In the genomic region with DNA sequence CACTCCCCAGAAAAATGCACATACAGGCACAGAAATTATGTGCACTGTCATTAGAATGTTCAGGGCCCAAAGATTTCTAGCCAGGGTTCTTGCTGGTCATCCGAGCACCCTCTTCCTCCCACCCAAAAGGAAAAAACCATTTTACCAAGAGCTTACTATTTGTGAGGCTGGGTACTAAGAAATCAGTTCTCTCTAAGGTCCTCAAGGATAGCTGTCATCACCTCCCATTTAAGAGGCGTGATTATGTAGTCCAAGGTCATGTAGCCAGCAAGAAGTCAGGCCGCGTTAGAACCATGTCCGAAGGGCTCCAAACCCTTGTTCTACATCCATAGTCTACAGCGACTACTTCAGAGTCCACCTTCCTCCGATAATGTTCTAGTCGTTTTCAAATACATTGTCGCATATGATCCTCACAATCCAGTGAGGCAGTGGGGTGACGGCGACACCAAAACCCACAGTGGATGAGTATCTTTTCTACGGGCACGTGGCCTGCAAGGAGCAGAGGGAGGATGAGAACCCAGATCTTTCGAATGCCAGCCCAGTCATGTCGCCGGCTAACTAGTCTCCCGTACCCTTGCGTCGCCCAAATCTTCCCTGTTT, we compare ENCODE assay signal across 1 cellular context.
TF ChIP-seq lines count a peak whose summit lies in the region.

No MANE protein-coding gene starts in this region.

TF ChIP-seq in K562, 482 proteins besides CTCF, POLR2A, EP300 and RAD21 (continued from another document):
- no peak for TF ChIP-seq IRF2 (CRISPR knock-in tag; IDR thresholded peaks at IDR 0.05)
- TF ChIP-seq ZFX (CRISPR knock-in tag; IDR thresholded peaks at IDR 0.05) = peak; percentile 39; the same call in 1 of the 2 replicates
- TF ChIP-seq, protein P1, sequence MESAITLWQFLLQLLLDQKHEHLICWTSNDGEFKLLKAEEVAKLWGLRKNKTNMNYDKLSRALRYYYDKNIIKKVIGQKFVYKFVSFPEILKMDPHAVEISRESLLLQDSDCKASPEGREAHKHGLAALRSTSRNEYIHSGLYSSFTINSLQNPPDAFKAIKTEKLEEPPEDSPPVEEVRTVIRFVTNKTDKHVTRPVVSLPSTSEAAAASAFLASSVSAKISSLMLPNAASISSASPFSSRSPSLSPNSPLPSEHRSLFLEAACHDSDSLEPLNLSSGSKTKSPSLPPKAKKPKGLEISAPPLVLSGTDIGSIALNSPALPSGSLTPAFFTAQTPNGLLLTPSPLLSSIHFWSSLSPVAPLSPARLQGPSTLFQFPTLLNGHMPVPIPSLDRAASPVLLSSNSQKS (CRISPR knock-in tag; IDR thresholded peaks at IDR 0.05) = no peak
- 0 out of 2 replicates have a peak, but pooled peaks have one; percentile 18 for TF ChIP-seq ZNF583 (CRISPR knock-in tag; IDR thresholded peaks at IDR 0.05)
- TF ChIP-seq L3MBTL2 (IDR thresholded peaks at IDR 0.05) = peak; percentile 82
- TF ChIP-seq ATF7 (IDR thresholded peaks at IDR 0.05) = no peak
- no peak for TF ChIP-seq TRIM24 (IDR thresholded peaks at IDR 0.05)
- no peak for TF ChIP-seq ZNF699 (CRISPR knock-in tag; IDR thresholded peaks at IDR 0.05; ENCODE audit: insufficient replicate concordance)
- peak; percentile 23; the same call in 1 of the 2 replicates for TF ChIP-seq PHTF2 (CRISPR knock-in tag; IDR thresholded peaks at IDR 0.05)
- no peak for TF ChIP-seq XRCC4 (IDR thresholded peaks at IDR 0.05; ENCODE audit: extremely low read depth, insufficient read depth, insufficient read length)
- TF ChIP-seq ZNF431 (CRISPR knock-in tag; IDR thresholded peaks at IDR 0.05) = peak; percentile 64; the same call in 1 of the 2 replicates
- no peak for TF ChIP-seq ZNF23 (CRISPR knock-in tag; IDR thresholded peaks at IDR 0.05)
- TF ChIP-seq HOXB6 (CRISPR knock-in tag; IDR thresholded peaks at IDR 0.05; ENCODE audit: borderline replicate concordance) = no peak
- TF ChIP-seq SIN3A (IDR thresholded peaks at IDR 0.05; ENCODE audit: borderline replicate concordance in 2 of 2, control insufficient read depth in 1 of 2, low read depth in 2 of 2, low read length in 2 of 2) = peak; percentile 53 to 56; a peak in 1 of 4 replicates
- no peak for TF ChIP-seq NR1H2 (CRISPR knock-in tag; IDR thresholded peaks at IDR 0.05)
- no peak for TF ChIP-seq ZNF175 (CRISPR knock-in tag; IDR thresholded peaks at IDR 0.05; ENCODE audit: low read depth)
- no peak for TF ChIP-seq ZNF445 (CRISPR knock-in tag; IDR thresholded peaks at IDR 0.05; ENCODE audit: low read depth)
- TF ChIP-seq ELK1 (CRISPR knock-in tag; IDR thresholded peaks at IDR 0.05) = no peak
- no peak for TF ChIP-seq ESRRB (CRISPR knock-in tag; IDR thresholded peaks at IDR 0.05; ENCODE audit: borderline replicate concordance)
- no peak for TF ChIP-seq CHD2 (IDR thresholded peaks at IDR 0.05; ENCODE audit: low read depth, low read length)
- TF ChIP-seq CC2D1A (IDR thresholded peaks at IDR 0.05) = peak; percentile 77; the same call in 1 of the 2 replicates
- no peak for TF ChIP-seq RBM14 (IDR thresholded peaks at IDR 0.05; ENCODE audit: borderline replicate concordance, insufficient read depth, low read depth, low read length)
- TF ChIP-seq HMBOX1 (IDR thresholded peaks at IDR 0.05) = peak; percentile 82
- no peak for TF ChIP-seq ZFP30 (CRISPR knock-in tag; IDR thresholded peaks at IDR 0.05; ENCODE audit: borderline replicate concordance)
- TF ChIP-seq MEIS2 (IDR thresholded peaks at IDR 0.05; ENCODE audit: partially characterized antibody) = peak; percentile 70
- no peak for TF ChIP-seq TAF9B (IDR thresholded peaks at IDR 0.05; ENCODE audit: partially characterized antibody)
- TF ChIP-seq NEUROD1 (IDR thresholded peaks at IDR 0.05; ENCODE audit: borderline replicate concordance, low read depth, low read length, partially characterized antibody) = peak; percentile 29
- TF ChIP-seq, protein P2, sequence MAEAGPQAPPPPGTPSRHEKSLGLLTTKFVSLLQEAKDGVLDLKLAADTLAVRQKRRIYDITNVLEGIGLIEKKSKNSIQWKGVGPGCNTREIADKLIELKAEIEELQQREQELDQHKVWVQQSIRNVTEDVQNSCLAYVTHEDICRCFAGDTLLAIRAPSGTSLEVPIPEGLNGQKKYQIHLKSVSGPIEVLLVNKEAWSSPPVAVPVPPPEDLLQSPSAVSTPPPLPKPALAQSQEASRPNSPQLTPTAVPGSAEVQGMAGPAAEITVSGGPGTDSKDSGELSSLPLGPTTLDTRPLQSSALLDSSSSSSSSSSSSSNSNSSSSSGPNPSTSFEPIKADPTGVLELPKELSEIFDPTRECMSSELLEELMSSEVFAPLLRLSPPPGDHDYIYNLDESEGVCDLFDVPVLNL (CRISPR knock-in tag; IDR thresholded peaks at IDR 0.05; ENCODE audit: low read depth) = no peak
- 0 out of 2 replicates have a peak, but pooled peaks have one; percentile 27 for TF ChIP-seq DEAF1 (CRISPR knock-in tag; IDR thresholded peaks at IDR 0.05)
- TF ChIP-seq, protein P3, sequence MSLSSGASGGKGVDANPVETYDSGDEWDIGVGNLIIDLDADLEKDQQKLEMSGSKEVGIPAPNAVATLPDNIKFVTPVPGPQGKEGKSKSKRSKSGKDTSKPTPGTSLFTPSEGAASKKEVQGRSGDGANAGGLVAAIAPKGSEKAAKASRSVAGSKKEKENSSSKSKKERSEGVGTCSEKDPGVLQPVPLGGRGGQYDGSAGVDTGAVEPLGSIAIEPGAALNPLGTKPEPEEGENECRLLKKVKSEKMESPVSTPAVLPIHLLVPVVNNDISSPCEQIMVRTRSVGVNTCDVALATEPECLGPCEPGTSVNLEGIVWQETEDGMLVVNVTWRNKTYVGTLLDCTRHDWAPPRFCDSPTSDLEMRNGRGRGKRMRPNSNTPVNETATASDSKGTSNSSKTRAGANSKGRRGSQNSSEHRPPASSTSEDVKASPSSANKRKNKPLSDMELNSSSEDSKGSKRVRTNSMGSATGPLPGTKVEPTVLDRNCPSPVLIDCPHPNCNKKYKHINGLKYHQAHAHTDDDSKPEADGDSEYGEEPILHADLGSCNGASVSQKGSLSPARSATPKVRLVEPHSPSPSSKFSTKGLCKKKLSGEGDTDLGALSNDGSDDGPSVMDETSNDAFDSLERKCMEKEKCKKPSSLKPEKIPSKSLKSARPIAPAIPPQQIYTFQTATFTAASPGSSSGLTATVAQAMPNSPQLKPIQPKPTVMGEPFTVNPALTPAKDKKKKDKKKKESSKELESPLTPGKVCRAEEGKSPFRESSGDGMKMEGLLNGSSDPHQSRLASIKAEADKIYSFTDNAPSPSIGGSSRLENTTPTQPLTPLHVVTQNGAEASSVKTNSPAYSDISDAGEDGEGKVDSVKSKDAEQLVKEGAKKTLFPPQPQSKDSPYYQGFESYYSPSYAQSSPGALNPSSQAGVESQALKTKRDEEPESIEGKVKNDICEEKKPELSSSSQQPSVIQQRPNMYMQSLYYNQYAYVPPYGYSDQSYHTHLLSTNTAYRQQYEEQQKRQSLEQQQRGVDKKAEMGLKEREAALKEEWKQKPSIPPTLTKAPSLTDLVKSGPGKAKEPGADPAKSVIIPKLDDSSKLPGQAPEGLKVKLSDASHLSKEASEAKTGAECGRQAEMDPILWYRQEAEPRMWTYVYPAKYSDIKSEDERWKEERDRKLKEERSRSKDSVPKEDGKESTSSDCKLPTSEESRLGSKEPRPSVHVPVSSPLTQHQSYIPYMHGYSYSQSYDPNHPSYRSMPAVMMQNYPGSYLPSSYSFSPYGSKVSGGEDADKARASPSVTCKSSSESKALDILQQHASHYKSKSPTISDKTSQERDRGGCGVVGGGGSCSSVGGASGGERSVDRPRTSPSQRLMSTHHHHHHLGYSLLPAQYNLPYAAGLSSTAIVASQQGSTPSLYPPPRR (CRISPR knock-in tag; IDR thresholded peaks at IDR 0.05; ENCODE audit: borderline replicate concordance) = no peak
- TF ChIP-seq, protein P4, sequence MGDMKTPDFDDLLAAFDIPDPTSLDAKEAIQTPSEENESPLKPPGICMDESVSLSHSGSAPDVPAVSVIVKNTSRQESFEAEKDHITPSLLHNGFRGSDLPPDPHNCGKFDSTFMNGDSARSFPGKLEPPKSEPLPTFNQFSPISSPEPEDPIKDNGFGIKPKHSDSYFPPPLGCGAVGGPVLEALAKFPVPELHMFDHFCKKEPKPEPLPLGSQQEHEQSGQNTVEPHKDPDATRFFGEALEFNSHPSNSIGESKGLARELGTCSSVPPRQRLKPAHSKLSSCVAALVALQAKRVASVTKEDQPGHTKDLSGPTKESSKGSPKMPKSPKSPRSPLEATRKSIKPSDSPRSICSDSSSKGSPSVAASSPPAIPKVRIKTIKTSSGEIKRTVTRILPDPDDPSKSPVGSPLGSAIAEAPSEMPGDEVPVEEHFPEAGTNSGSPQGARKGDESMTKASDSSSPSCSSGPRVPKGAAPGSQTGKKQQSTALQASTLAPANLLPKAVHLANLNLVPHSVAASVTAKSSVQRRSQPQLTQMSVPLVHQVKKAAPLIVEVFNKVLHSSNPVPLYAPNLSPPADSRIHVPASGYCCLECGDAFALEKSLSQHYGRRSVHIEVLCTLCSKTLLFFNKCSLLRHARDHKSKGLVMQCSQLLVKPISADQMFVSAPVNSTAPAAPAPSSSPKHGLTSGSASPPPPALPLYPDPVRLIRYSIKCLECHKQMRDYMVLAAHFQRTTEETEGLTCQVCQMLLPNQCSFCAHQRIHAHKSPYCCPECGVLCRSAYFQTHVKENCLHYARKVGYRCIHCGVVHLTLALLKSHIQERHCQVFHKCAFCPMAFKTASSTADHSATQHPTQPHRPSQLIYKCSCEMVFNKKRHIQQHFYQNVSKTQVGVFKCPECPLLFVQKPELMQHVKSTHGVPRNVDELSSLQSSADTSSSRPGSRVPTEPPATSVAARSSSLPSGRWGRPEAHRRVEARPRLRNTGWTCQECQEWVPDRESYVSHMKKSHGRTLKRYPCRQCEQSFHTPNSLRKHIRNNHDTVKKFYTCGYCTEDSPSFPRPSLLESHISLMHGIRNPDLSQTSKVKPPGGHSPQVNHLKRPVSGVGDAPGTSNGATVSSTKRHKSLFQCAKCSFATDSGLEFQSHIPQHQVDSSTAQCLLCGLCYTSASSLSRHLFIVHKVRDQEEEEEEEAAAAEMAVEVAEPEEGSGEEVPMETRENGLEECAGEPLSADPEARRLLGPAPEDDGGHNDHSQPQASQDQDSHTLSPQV (IDR thresholded peaks at IDR 0.05) = peak; percentile 54; the same call in 1 of the 2 replicates
- TF ChIP-seq BACH1 (tag; IDR thresholded peaks at IDR 0.05) = no peak
- TF ChIP-seq, protein P5, sequence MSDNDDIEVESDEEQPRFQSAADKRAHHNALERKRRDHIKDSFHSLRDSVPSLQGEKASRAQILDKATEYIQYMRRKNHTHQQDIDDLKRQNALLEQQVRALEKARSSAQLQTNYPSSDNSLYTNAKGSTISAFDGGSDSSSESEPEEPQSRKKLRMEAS (CRISPR knock-in tag; IDR thresholded peaks at IDR 0.05) = peak; percentile 87
- TF ChIP-seq USF1 (CRISPR knock-in tag; IDR thresholded peaks at IDR 0.05) = peak; percentile 88
- 0 out of 4 replicates have a peak, but pooled peaks of 1 of the 2 experiments have one; percentile 18 for TF ChIP-seq TEAD1 (CRISPR knock-in tag; IDR thresholded peaks at IDR 0.05)
- 0 out of 2 replicates have a peak, but pooled peaks have one; percentile 4 for TF ChIP-seq ZNF316 (IDR thresholded peaks at IDR 0.05)
- no peak for TF ChIP-seq BRF1 (IDR thresholded peaks at IDR 0.05; ENCODE audit: borderline replicate concordance, extremely low read depth, insufficient read length)
